ENCODE assay signal across 31 cellular contexts in the genomic region with DNA sequence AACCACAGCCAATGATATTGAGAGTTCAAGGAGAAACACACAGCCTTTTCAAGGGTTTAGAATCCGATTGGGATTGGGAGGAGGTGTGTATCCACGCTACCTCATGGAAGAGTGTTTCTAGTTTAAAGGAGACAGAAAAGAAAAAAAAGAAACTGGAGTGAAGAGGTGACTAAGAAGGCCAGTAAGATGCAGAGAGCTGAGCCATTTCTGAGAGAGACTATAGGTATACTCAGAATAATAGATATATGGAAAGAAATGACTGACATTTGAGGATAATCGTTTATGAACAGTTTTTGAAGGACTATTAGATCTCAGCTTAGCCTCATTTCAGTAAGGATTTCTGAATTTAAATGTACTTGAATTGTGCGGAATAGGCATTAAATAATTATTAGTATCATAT. TPM values are rescaled to one million over a fixed set of nuclear protein-coding genes. Genes with fewer than 3 reads are reported as not detected.
DNase-seq lines count a peak whose midpoint lies in the region; ATAC-seq and TF ChIP-seq lines count a peak whose summit lies in the region.
"Had no signal": no experiment of that assay in that cellular context is flagged by ENCODE, and none has a peak within 500 bp of the region (broad histone marks: within the 10 kb centered on the region; RNA-seq: fewer than 3 reads in every experiment).

No MANE protein-coding gene starts in this region.

- H3K4me1 Mint-ChIP-seq in activated T-cell treated with anti-CD3 and anti-CD28 coated beads, Interleukin-2, amount 50 U/mL, for 24 hours (ENCODE audit: low read depth), result peaks cover 83% of the 10 kb centered on the region
- H3K4me1 Mint-ChIP-seq in CD8-positive, alpha-beta T cell (ENCODE audit: low read depth), result peaks cover 82% of the 10 kb centered on the region
- peaks cover 58% of the 10 kb centered on the region for H3K4me1 Mint-ChIP-seq in activated T-helper 17 cell treated with anti-CD3 and anti-CD28 coated beads, Interleukin-2, amount 50 U/mL, for 72 hours
- peaks cover 45 to 89% (median 84%) of the 10 kb centered on the region in 4 donors for H3K4me1 Mint-ChIP-seq in naive thymus-derived CD8-positive, alpha-beta T cell

- H3K27ac ChIP-seq in CD8-positive, alpha-beta T cell (ENCODE audit: low read depth, low read length), result no peak overlapping the region
- H3K27ac ChIP-seq in WERI-Rb-1, result no peak overlapping the region
- H3K27ac ChIP-seq: adrenal gland, heart left ventricle, prostate gland, right lobe of liver, spleen, tibial artery had no signal

- TF ChIP-seq CTCF in CD8-positive, alpha-beta T cell (IDR thresholded peaks at IDR 0.05), result no peak
- no peak for TF ChIP-seq CTCF in WERI-Rb-1 (IDR thresholded peaks at IDR 0.05; ENCODE audit: low read depth, low read length)

- no peak overlapping the region for H3K4me3 Mint-ChIP-seq in activated T-cell treated with anti-CD3 and anti-CD28 coated beads, Interleukin-2, amount 50 U/mL, for 24 hours
- no peak overlapping the region for H3K4me3 Mint-ChIP-seq in CD8-positive, alpha-beta T cell
- peak overlapping the region; percentile 45 for H3K4me3 Mint-ChIP-seq in activated T-helper 17 cell treated with anti-CD3 and anti-CD28 coated beads, Interleukin-2, amount 50 U/mL, for 72 hours
- peak overlapping the region in 8 of 10 donors; percentile 12 to 72 (median 26) for H3K4me3 Mint-ChIP-seq in naive thymus-derived CD8-positive, alpha-beta T cell
- H3K4me3 Mint-ChIP-seq: naive B cell had no signal

- CTCF ChIA-PET in CD8-positive, alpha-beta T cell (lab: Charles Lee), result interaction anchor here (1.2 to 3.1 kb wide), 5 partner anchors 11 to 95 kb away, joined by 3 to 11 read pairs (median 4); no protein-coding TSS in a partner anchor

- no peaks in the 10 kb centered on the region for H3K27me3 ChIP-seq in CD8-positive, alpha-beta T cell (ENCODE audit: insufficient read depth, low read length)
- no peaks in the 10 kb centered on the region for H3K27me3 ChIP-seq in WERI-Rb-1 (ENCODE audit: insufficient read depth, low read depth, severe bottlenecking)
- H3K27me3 ChIP-seq: adrenal gland, BE2C, heart left ventricle, right lobe of liver, spleen, tibial artery had no signal

- H3K36me3 ChIP-seq in CD8-positive, alpha-beta T cell (ENCODE audit: insufficient read depth, low read length), result no peaks in the 10 kb centered on the region
- H3K36me3 ChIP-seq in WERI-Rb-1, result no peaks in the 10 kb centered on the region
- H3K36me3 ChIP-seq: adrenal gland, BE2C, heart left ventricle, prostate gland, right lobe of liver, spleen, tibial artery had no signal

- H3K36me3 Mint-ChIP-seq in activated T-cell treated with anti-CD3 and anti-CD28 coated beads, Interleukin-2, amount 50 U/mL, for 24 hours (ENCODE audit: low read depth), result peaks cover 94% of the 10 kb centered on the region
- H3K36me3 Mint-ChIP-seq in CD8-positive, alpha-beta T cell, result peaks cover 29% of the 10 kb centered on the region
- H3K36me3 Mint-ChIP-seq in activated T-helper 17 cell treated with anti-CD3 and anti-CD28 coated beads, Interleukin-2, amount 50 U/mL, for 72 hours (ENCODE audit: low read depth), result peaks cover 92% of the 10 kb centered on the region
- H3K36me3 Mint-ChIP-seq in naive thymus-derived CD8-positive, alpha-beta T cell, result peaks cover 8 to 41% (median 24%) of the 10 kb centered on the region in 3 donors

- H3K27ac Mint-ChIP-seq in activated T-cell treated with anti-CD3 and anti-CD28 coated beads, Interleukin-2, amount 50 U/mL, for 24 hours, result peak overlapping the region; percentile 91
- peak overlapping the region; percentile 85 for H3K27ac Mint-ChIP-seq in CD8-positive, alpha-beta T cell
- peak overlapping the region; percentile 85 for H3K27ac Mint-ChIP-seq in activated T-helper 17 cell treated with anti-CD3 and anti-CD28 coated beads, Interleukin-2, amount 50 U/mL, for 72 hours
- peak overlapping the region in 9 of 10 donors; percentile 73 to 93 (median 79) for H3K27ac Mint-ChIP-seq in naive thymus-derived CD8-positive, alpha-beta T cell

- H3K9me3 ChIP-seq in CD8-positive, alpha-beta T cell (ENCODE audit: low read length), result no peaks in the 10 kb centered on the region
- H3K9me3 ChIP-seq in WERI-Rb-1 (ENCODE audit: severe bottlenecking), result no peaks in the 10 kb centered on the region
- H3K9me3 ChIP-seq: adrenal gland, BE2C, Caco-2, heart left ventricle, prostate gland, right lobe of liver, spleen, tibial artery had no signal

- POLR2A ChIA-PET in CD8-positive, alpha-beta T cell (lab: Charles Lee), result interaction anchor here (0.8 kb wide), 1 partner anchor 20 kb away, joined by 4 read pairs; no protein-coding TSS in a partner anchor
- POLR2A ChIA-PET in naive thymus-derived CD8-positive, alpha-beta T cell (lab: Charles Lee), result interaction anchor here (1.3 to 1.5 kb wide), 2 partner anchors 11 to 87 kb away, joined by 3 to 6 read pairs; no protein-coding TSS in a partner anchor

- no peaks in the 10 kb centered on the region for H3K27me3 Mint-ChIP-seq in activated T-cell treated with anti-CD3 and anti-CD28 coated beads, Interleukin-2, amount 50 U/mL, for 24 hours
- H3K27me3 Mint-ChIP-seq in CD8-positive, alpha-beta T cell (ENCODE audit: low read depth), result no peaks in the 10 kb centered on the region
- no peaks in the 10 kb centered on the region for H3K27me3 Mint-ChIP-seq in activated T-helper 17 cell treated with anti-CD3 and anti-CD28 coated beads, Interleukin-2, amount 50 U/mL, for 72 hours
- H3K27me3 Mint-ChIP-seq in naive thymus-derived CD8-positive, alpha-beta T cell, result no peaks in the 10 kb centered on the region
- H3K27me3 Mint-ChIP-seq: naive B cell had no signal

- no peak for ATAC-seq in CD8-positive, alpha-beta T cell
- ATAC-seq in activated T-helper 17 cell treated with anti-CD3 and anti-CD28 coated beads, Interleukin-2, amount 50 U/mL, for 72 hours (replicated peaks), result peak; percentile 72
- ATAC-seq in naive thymus-derived CD8-positive, alpha-beta T cell, result no peak
- ATAC-seq: heart left ventricle, HepG2, right lobe of liver had no signal

- H3K9me3 Mint-ChIP-seq in activated T-cell treated with anti-CD3 and anti-CD28 coated beads, Interleukin-2, amount 50 U/mL, for 24 hours, result peaks cover 7% of the 10 kb centered on the region
- peaks cover 2% of the 10 kb centered on the region for H3K9me3 Mint-ChIP-seq in CD8-positive, alpha-beta T cell
- peaks cover 3% of the 10 kb centered on the region for H3K9me3 Mint-ChIP-seq in activated T-helper 17 cell treated with anti-CD3 and anti-CD28 coated beads, Interleukin-2, amount 50 U/mL, for 72 hours
- H3K9me3 Mint-ChIP-seq in naive thymus-derived CD8-positive, alpha-beta T cell, result peaks cover 0 to 2% (median 0%) of the 10 kb centered on the region in 9 donors
- H3K9me3 Mint-ChIP-seq: naive B cell had no signal

- DNase-seq in activated T-cell treated with anti-CD3 and anti-CD28 coated beads, Interleukin-2, amount 50 U/mL, for 24 hours, result no peak
- DNase-seq in activated T-cell treated with anti-CD3 and anti-CD28 coated beads, Interleukin-2, amount 50 U/mL, for 48 hours, result no peak
- DNase-seq in CD8-positive, alpha-beta T cell, result no peak
- DNase-seq in naive thymus-derived CD8-positive, alpha-beta T cell, result no peak
- DNase-seq in WERI-Rb-1 (no peak), ureter (ENCODE audit: low spot score) (no peak)
- DNase-seq: ACHN; activated CD4-positive, CD25-positive, alpha-beta regulatory T cell; adrenal gland; BE2C; Caco-2; central memory CD4-positive, alpha-beta T cell; DMS53; foreskin melanocyte; HCEC 1CT; heart left ventricle; kidney; midbrain; MM.1S; naive B cell; NCI-H1417; NCI-H2029; NCI-H510A treated with DMSO at 0.1 percent for 48 hours; occipital lobe; right lobe of liver; spleen; stimulated activated CD8-positive, alpha-beta memory T cell treated with anti-CD3 and anti-CD28 coated beads, Interleukin-4, amount 100 ng/mL, for 48 hours; tibial artery had no signal

- intact Hi-C loops in CD8-positive, alpha-beta T cell (cut with DNase I, micrococcal nuclease), result loop anchor here in 1 of 2 experiments (2.0 kb wide), 1 partner anchor 15 kb away; no protein-coding TSS in a partner anchor

- H3K4me3 ChIP-seq in CD8-positive, alpha-beta T cell (ENCODE audit: low read depth, low read length), result no peak overlapping the region
- no peak overlapping the region for H3K4me3 ChIP-seq in WERI-Rb-1 (ENCODE audit: low read depth, low read length)
- H3K4me3 ChIP-seq: adrenal gland, heart left ventricle, prostate gland, right lobe of liver, spleen, tibial artery had no signal

- H3K4me1 ChIP-seq in CD8-positive, alpha-beta T cell (ENCODE audit: insufficient read depth, low read length), result peaks cover 56% of the 10 kb centered on the region
- H3K4me1 ChIP-seq: BE2C, Caco-2, prostate gland, right lobe of liver, tibial artery had no signal

RNA-seq across cellular contexts. Expression of gene LRRC8C, which starts 42.8 kb away (rescaled TPM):
- 10 to 100 TPM; 24.0 to 26.7 TPM for total RNA-seq in CD8-positive, alpha-beta T cell
- total RNA-seq in activated T-helper 17 cell treated with anti-CD3 and anti-CD28 coated beads, Interleukin-2, amount 50 U/mL, for 72 hours, result 10 to 100 TPM; 27.7 to 50.4 TPM
- 10 to 100 TPM; 52.2 to 53.3 TPM for total RNA-seq in naive thymus-derived CD8-positive, alpha-beta T cell
- 10 to 100 TPM; 10.0 to 19.2 (median 14.2) TPM for polyA plus RNA-seq in naive thymus-derived CD8-positive, alpha-beta T cell
- 10.1 TPM for total RNA-seq in ureter

Comparison
In these comparisons a context has a peak if more than half of its experiments do, and no peak if none do; other contexts are left out.
1. H3K4me3 Mint-ChIP-seq: peak in activated T-helper 17 cell treated with anti-CD3 and anti-CD28 coated beads, Interleukin-2, amount 50 U/mL, for 72 hours (single experiment) and naive thymus-derived CD8-positive, alpha-beta T cell (8 of 10); none in activated T-cell treated with anti-CD3 and anti-CD28 coated beads, Interleukin-2, amount 50 U/mL, for 24 hours (single experiment) and CD8-positive, alpha-beta T cell (single experiment).
2. Peak in every context shown above with its lines, with median percentiles within 50 percentile points of each other: H3K27ac Mint-ChIP-seq.